Comparison of ENCODE assay signal across 9 cellular contexts in genomic region chr11:89521792-89522191, GRCh38. TPM values are rescaled to one million over a fixed set of nuclear protein-coding genes. Genes with fewer than 3 reads are reported as not detected.
"Had no signal": no experiment of that assay in that cellular context is flagged by ENCODE, and none has a peak within 500 bp of the region (broad histone marks: within the 10 kb centered on the region; RNA-seq: fewer than 3 reads in every experiment).

No MANE protein-coding gene starts in this region.

- H3K4me3 ChIP-seq: GM12878 had no signal

- ATAC-seq: GM12878 had no signal

- DNase-seq: GDM1, GF-D8 had no signal

- FAIRE-seq: G401.6, GM12878, GM12891, GM12892, GM18507, GM19239 had no signal

RNA-seq across cellular contexts. Expression of gene NOX4, which starts 30.6 kb away (rescaled TPM):
- total RNA-seq: G401, GM12878 had no signal
- polyA plus RNA-seq: GM12878 had no signal
